ENCODE assay signal across 27 cellular contexts in the genomic region with DNA sequence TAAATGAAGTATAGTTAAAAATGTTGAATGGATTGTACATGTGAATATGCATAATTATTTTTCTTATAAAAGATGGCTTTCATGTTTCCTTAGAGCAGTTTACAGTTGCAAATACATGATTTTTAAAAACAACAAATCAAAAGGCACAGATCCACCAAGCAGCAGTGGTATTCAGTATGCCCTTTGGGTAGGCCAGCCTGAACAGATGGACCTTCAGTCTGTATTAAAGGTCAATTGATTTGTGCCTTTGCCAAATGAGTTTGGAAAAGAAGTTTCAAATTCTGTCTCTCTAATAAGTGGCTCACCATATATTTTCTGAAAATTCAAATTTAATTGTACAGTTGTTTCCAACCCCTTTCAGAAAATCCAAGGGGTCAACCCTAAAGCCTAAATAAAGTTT.
"Had no signal": no experiment of that assay in that cellular context is flagged by ENCODE, and none has a peak within 500 bp of the region (broad histone marks: within the 10 kb centered on the region; RNA-seq: fewer than 3 reads in every experiment).

No MANE protein-coding gene starts in this region.

- H3K4me1 ChIP-seq: stomach, suprapubic skin, testis, thyroid gland, tibial artery, tibial nerve, transverse colon, upper lobe of left lung, upper lobe of right lung, uterus, vagina had no signal

- H3K9me3 ChIP-seq: stomach, suprapubic skin, testis, thoracic aorta, thyroid gland, tibial artery, tibial nerve, transverse colon, upper lobe of left lung, upper lobe of right lung, uterus, vagina had no signal

- FAIRE-seq: urothelium cell line had no signal

- H3K27ac ChIP-seq: stomach, suprapubic skin, testis, thoracic aorta, thyroid gland, tibial artery, tibial nerve, transverse colon, upper lobe of left lung, upper lobe of right lung, uterus, vagina had no signal

- H3K27me3 ChIP-seq: stomach, suprapubic skin, testis, thyroid gland, tibial artery, tibial nerve, transverse colon, upper lobe of left lung, upper lobe of right lung, uterus, vagina had no signal

- ATAC-seq: stimulated activated effector memory CD8-positive, alpha-beta T cell treated with anti-CD3 and anti-CD28 coated beads, Interleukin-12 subunit alpha, Interleukin-12 subunit beta, amount 100 ng/mL, for 72 hours; stimulated activated memory B cell treated with anti-CD40 and anti-IgM and Interleukin-4, amounts not matched to agents 10 μg/mL and 1 μg/mL and 100 μg/mL, for 72 hours; stimulated activated naive B cell treated with anti-CD40 and anti-IgM and Interleukin-4, amounts not matched to agents 10 μg/mL and 1 μg/mL and 100 μg/mL, for 72 hours; stimulated activated naive CD8-positive, alpha-beta T cell treated with anti-CD3 and anti-CD28 coated beads, Interleukin-15, amount 100 ng/mL, for 72 hours; stimulated activated naive CD8-positive, alpha-beta T cell treated with anti-CD3 and anti-CD28 coated beads, Interleukin-15, Interleukin-2, amounts not matched to agents 100 U/mL and 50 U/mL, for 24 hours; upper lobe of right lung had no signal

- H3K4me3 ChIP-seq: stomach, suprapubic skin, testis, thoracic aorta, thyroid gland, tibial artery, tibial nerve, transverse colon, upper lobe of left lung, upper lobe of right lung, uterus, vagina had no signal

- DNase-seq: stimulated activated CD4-positive, alpha-beta T cell treated with anti-CD3 and anti-CD28 coated beads, Interleukin-2, amount 100 ng/mL, for 48 hours; stimulated activated CD4-positive, alpha-beta T cell treated with anti-CD3 and anti-CD28 coated beads, Interleukin-4, amount 100 ng/mL, for 1 hour; stimulated activated CD4-positive, alpha-beta T cell treated with anti-CD3 and anti-CD28 coated beads, Interleukin-4, amount 100 ng/mL, for 24 hours; stimulated activated CD4-positive, alpha-beta T cell treated with anti-CD3 and anti-CD28 coated beads, Interleukin-4, amount 100 ng/mL, for 4 hours; stimulated activated CD8-positive, alpha-beta memory T cell treated with anti-CD3 and anti-CD28 coated beads, Interleukin-4, amount 100 ng/mL, for 48 hours; stimulated activated naive B cell treated with anti-CD40 and anti-IgM and Interleukin-4, amounts not matched to agents 10 μg/mL and 1 μg/mL and 100 μg/mL, for 72 hours; stimulated activated naive CD4-positive, alpha-beta T cell; stimulated activated naive CD4-positive, alpha-beta T cell treated with Interleukin-2 at 50 U/mL for 16 hours; stimulated activated naive CD8-positive, alpha-beta T cell treated with anti-CD3 and anti-CD28 coated beads, Interleukin-15, amount 100 ng/mL, for 72 hours; stimulated activated naive CD8-positive, alpha-beta T cell treated with anti-CD3 and anti-CD28 coated beads, Interleukin-15, Interleukin-2, amounts not matched to agents 100 U/mL and 50 U/mL, for 24 hours; stomach; substantia nigra; testis; thyroid gland; tibial artery; transverse colon; trophoblast cell; upper lobe of left lung; upper lobe of right lung; uterus had no signal

- H3K36me3 ChIP-seq: stomach, suprapubic skin, thoracic aorta, thyroid gland, tibial artery, tibial nerve, transverse colon, upper lobe of left lung, upper lobe of right lung, uterus, vagina had no signal
